ENCODE assay signal across 14 cellular contexts in genomic region chr15:77621847-77622211, GRCh38. TPM values are rescaled to one million over a fixed set of nuclear protein-coding genes. Genes with fewer than 3 reads are reported as not detected.
"Had no signal": no experiment of that assay in that cellular context is flagged by ENCODE, and none has a peak within 500 bp of the region (broad histone marks: within the 10 kb centered on the region; RNA-seq: fewer than 3 reads in every experiment).

No MANE protein-coding gene starts in this region.

- H3K4me1 Mint-ChIP-seq: activated naive CD4-positive, alpha-beta T cell treated with anti-CD3 and anti-CD28 coated beads, Interleukin-2, amount 10 ng/mL, durations not matched to agents 7 days and 5 days; naive thymus-derived CD4-positive, alpha-beta T cell; T-cell had no signal

- H3K4me3 Mint-ChIP-seq: activated naive CD4-positive, alpha-beta T cell treated with anti-CD3 and anti-CD28 coated beads, Interleukin-2, amount 10 ng/mL, durations not matched to agents 7 days and 5 days; naive thymus-derived CD4-positive, alpha-beta T cell; T-cell had no signal

- H3K36me3 ChIP-seq: suprapubic skin had no signal

- ATAC-seq: body of pancreas; left colon; naive thymus-derived CD4-positive, alpha-beta T cell; psoas muscle; stimulated activated naive CD8-positive, alpha-beta T cell treated with anti-CD3 and anti-CD28 coated beads, Interleukin-15, Interleukin-2, amounts not matched to agents 100 U/mL and 50 U/mL, for 24 hours; T-cell had no signal

- H3K27ac ChIP-seq: body of pancreas, psoas muscle, suprapubic skin had no signal

- H3K4me1 ChIP-seq: psoas muscle, suprapubic skin had no signal

- H3K27ac Mint-ChIP-seq: activated naive CD4-positive, alpha-beta T cell treated with anti-CD3 and anti-CD28 coated beads, Interleukin-2, amount 10 ng/mL, durations not matched to agents 7 days and 5 days; naive thymus-derived CD4-positive, alpha-beta T cell; T-cell had no signal

- H3K27me3 ChIP-seq: body of pancreas had no signal

- H3K36me3 Mint-ChIP-seq: activated naive CD4-positive, alpha-beta T cell treated with anti-CD3 and anti-CD28 coated beads, Interleukin-2, amount 10 ng/mL, durations not matched to agents 7 days and 5 days; naive thymus-derived CD4-positive, alpha-beta T cell; T-cell had no signal

- H3K4me3 ChIP-seq: body of pancreas, lung, psoas muscle, suprapubic skin had no signal

- H3K9me3 ChIP-seq: body of pancreas, psoas muscle, suprapubic skin had no signal

- DNase-seq: activated CD4-positive, alpha-beta T cell treated with anti-CD3 and anti-CD28 coated beads for 48 hours; activated naive CD4-positive, alpha-beta T cell treated with anti-CD3 and anti-CD28 coated beads, Interleukin-2, amount 10 ng/mL, durations not matched to agents 7 days and 5 days; body of pancreas; left colon; naive thymus-derived CD4-positive, alpha-beta T cell; nucleus accumbens; psoas muscle; stimulated activated CD4-positive, alpha-beta T cell treated with anti-CD3 and anti-CD28 coated beads, Interleukin-2, amount 100 ng/mL, for 48 hours; stimulated activated naive CD8-positive, alpha-beta T cell treated with anti-CD3 and anti-CD28 coated beads, Interleukin-15, Interleukin-2, amounts not matched to agents 100 U/mL and 50 U/mL, for 24 hours; T-cell; T1000 had no signal

- H3K9me3 Mint-ChIP-seq: activated naive CD4-positive, alpha-beta T cell treated with anti-CD3 and anti-CD28 coated beads, Interleukin-2, amount 10 ng/mL, durations not matched to agents 7 days and 5 days; naive thymus-derived CD4-positive, alpha-beta T cell; T-cell had no signal

RNA-seq across cellular contexts. Expression of gene LINGO1, which starts 10.9 kb away (rescaled TPM):
- total RNA-seq: mononuclear cell; naive thymus-derived CD4-positive, alpha-beta T cell had no signal
- polyA plus RNA-seq: naive thymus-derived CD4-positive, alpha-beta T cell had no signal
